ENCODE assay signal across 8 cellular contexts in the genomic region with DNA sequence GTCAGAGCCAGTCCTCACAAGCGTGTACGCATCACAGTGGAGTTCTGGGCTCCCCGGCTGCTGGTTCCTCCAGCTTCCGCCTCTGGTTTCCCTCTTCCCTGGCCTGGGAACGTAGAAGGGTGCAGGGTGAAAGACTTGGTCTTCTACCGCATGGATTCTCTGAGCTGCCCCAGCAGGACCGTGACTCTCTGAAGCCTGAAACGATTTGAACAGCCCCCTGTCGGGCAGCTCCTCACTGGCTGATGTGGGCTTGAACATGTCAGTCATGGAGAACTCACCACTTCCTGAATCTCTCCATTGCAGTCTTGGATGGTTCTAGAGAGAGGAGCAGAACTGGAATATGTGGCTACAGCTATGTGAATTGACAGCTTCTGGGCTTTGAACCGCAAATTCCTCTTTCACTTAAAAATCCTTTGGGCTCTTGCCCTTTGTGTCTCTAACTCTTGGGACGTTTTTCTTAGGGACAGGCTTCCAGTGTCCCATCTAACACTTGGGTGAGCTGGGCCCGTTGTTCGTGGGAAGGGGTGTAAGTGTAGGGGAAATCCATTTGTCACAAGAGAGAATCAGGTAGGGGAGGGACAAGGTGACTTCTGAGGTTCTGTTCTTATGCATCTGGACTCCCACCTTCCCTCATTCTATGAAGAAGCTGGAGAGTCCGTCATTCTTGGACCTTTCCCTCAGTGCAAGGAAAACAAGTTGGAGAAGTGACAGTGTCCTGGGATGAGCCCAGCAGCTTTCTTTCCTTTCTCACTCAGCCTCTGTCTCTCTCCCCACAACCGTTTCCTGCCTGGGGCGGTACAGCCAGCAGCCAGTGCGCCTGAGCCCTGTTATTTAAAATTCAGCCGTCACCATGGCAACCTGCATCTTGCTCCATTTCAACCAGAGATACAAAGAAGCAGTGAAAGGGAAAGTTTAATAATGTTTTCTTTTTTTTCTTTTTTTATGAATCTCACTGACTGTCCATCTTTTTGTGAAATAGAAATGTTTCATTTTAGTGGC.
DNase-seq lines count a peak whose midpoint lies in the region; ATAC-seq, FAIRE-seq and TF ChIP-seq lines count a peak whose summit lies in the region.

No MANE protein-coding gene starts in this region.

- no peak overlapping the region for H2AK5ac ChIP-seq in H1 (ENCODE audit: low read depth, low read length)

- intact Hi-C loops in posterior cingulate gyrus (cut with DNase I) = loop anchor here (10.0 kb wide), 1 partner anchor 1038 kb away; a partner anchor contains a TSS

- no peak overlapping the region for H2BK5ac ChIP-seq in H1 (ENCODE audit: low read depth, low read length)

- peak overlapping the region; percentile 79 for H3K4me2 ChIP-seq in BLaER1
- no peak overlapping the region for H3K4me2 ChIP-seq in H1 (ENCODE audit: insufficient read depth in 1 of 2, low read depth in 2 of 2, low read length in 2 of 2)

- H3K27me3 Mint-ChIP-seq in activated CD4-positive, alpha-beta memory T cell treated with anti-CD3 and anti-CD28 coated beads, Interleukin-2, amount 10 ng/mL, durations not matched to agents 7 days and 5 days = peaks cover 7% of the 10 kb centered on the region

- no peaks in the 10 kb centered on the region for H3K36me3 Mint-ChIP-seq in activated CD4-positive, alpha-beta memory T cell treated with anti-CD3 and anti-CD28 coated beads, Interleukin-2, amount 10 ng/mL, durations not matched to agents 7 days and 5 days (ENCODE audit: low read depth)

- H3K9me3 ChIP-seq in BLaER1 (no peaks in the 10 kb centered on the region), H1 (ENCODE audit: insufficient read depth in 2 of 2, low read depth in 1 of 2, low read length in 1 of 2) (no peaks in the 10 kb centered on the region)

- no peaks in the 10 kb centered on the region for H3K79me2 ChIP-seq in H1 (ENCODE audit: control insufficient read depth in 1 of 2, insufficient read depth in 2 of 2, low read length in 2 of 2)

- no peak overlapping the region for H3K23ac ChIP-seq in H1 (ENCODE audit: insufficient read length)

- H4K8ac ChIP-seq in H1 (ENCODE audit: extremely low read depth, insufficient read depth, low read length) = no peak overlapping the region; the same call in 1 of the 2 replicates

- no peak overlapping the region for H3K56ac ChIP-seq in H1 (replicated peaks; ENCODE audit: insufficient read length, low read depth, low read length)

- H3K18ac ChIP-seq in H1 (ENCODE audit: extremely low read depth, low read length) = no peak overlapping the region

- TF ChIP-seq CTCF in H1 (IDR thresholded peaks at IDR 0.05; ENCODE audit: control extremely low read depth in 1 of 3, insufficient read depth in 1 of 3, low read depth in 1 of 3, low read length in 3 of 3) = no peak

- CTCF ChIA-PET in activated CD4-positive, alpha-beta memory T cell treated with anti-CD3 and anti-CD28 coated beads, Interleukin-2, amount 10 ng/mL, durations not matched to agents 7 days and 5 days (lab: Charles Lee) = interaction anchor here (0.8 to 6.3 kb wide), 10 partner anchors 8 to 84 kb away, joined by 3 to 157 read pairs (median 4); no protein-coding TSS in a partner anchor
- CTCF ChIA-PET in H1 (lab: Charles Lee; ENCODE audit: partially characterized antibody) = interaction anchor here (0.6 to 3.7 kb wide), 10 partner anchors 14 to 424 kb away, joined by 3 to 81 read pairs (median 3); no protein-coding TSS in a partner anchor

- no peak overlapping the region for H3K14ac ChIP-seq in H1 (ENCODE audit: insufficient read length)

- H4K5ac ChIP-seq in H1 (ENCODE audit: insufficient read length, low read depth, low read length) = no peak overlapping the region

- H3K79me1 ChIP-seq in H1 (ENCODE audit: low read depth, low read length) = peaks cover 2% of the 10 kb centered on the region

- H4K20me1 ChIP-seq in BLaER1 (no peaks in the 10 kb centered on the region), H1 (replicated peaks in 1 of 2; ENCODE audit: control insufficient read depth in 1 of 2, insufficient read depth in 2 of 2, low read length in 2 of 2) (peaks cover 0 to 4% of the 10 kb centered on the region in 2 experiments)

- H3K4me3 ChIP-seq in BLaER1 = peak overlapping the region; percentile 20; the same call in 1 of the 2 replicates
- no peak overlapping the region for H3K4me3 ChIP-seq in H1 (ENCODE audit: extremely low read depth in 1 of 4, insufficient read depth in 2 of 4, low read depth in 3 of 4, low read length in 4 of 4)

- H3K4me3 Mint-ChIP-seq in activated CD4-positive, alpha-beta memory T cell treated with anti-CD3 and anti-CD28 coated beads, Interleukin-2, amount 10 ng/mL, durations not matched to agents 7 days and 5 days = peak overlapping the region; percentile 9

- no peaks in the 10 kb centered on the region for H3K36me3 ChIP-seq in BLaER1
- H3K36me3 ChIP-seq in H1 (ENCODE audit: control insufficient read depth in 2 of 4, insufficient read depth in 4 of 4, low read length in 3 of 4) = no peaks in the 10 kb centered on the region

- no peak overlapping the region for H4K91ac ChIP-seq in H1 (replicated peaks; ENCODE audit: insufficient read length, low read length)

- H3K9ac ChIP-seq in BLaER1 (no peak overlapping the region; the same call in 1 of the 2 replicates), H1 (replicated peaks in 1 of 4; ENCODE audit: extremely low read depth in 1 of 4, low read depth in 3 of 4, low read length in 3 of 4) (no peak overlapping the region)

- peak overlapping the region; percentile 59; the same call in 1 of the 2 replicates for H2AFZ ChIP-seq in H1 (ENCODE audit: low read length)

- H3K27me3 ChIP-seq in BLaER1 = no peaks in the 10 kb centered on the region
- H3K27me3 ChIP-seq in H1 (replicated peaks in 1 of 4; ENCODE audit: control insufficient read depth in 3 of 4, extremely low read depth in 1 of 4, insufficient read depth in 3 of 4, low read length in 3 of 4) = no peaks in the 10 kb centered on the region

- no peak overlapping the region for H2BK12ac ChIP-seq in H1 (ENCODE audit: low read depth, low read length)

- H3K4me1 Mint-ChIP-seq in activated CD4-positive, alpha-beta memory T cell treated with anti-CD3 and anti-CD28 coated beads, Interleukin-2, amount 10 ng/mL, durations not matched to agents 7 days and 5 days = peaks cover 44% of the 10 kb centered on the region

- peak overlapping the region; percentile 76 for H3K27ac Mint-ChIP-seq in activated CD4-positive, alpha-beta memory T cell treated with anti-CD3 and anti-CD28 coated beads, Interleukin-2, amount 10 ng/mL, durations not matched to agents 7 days and 5 days

- H3K4ac ChIP-seq in H1 (replicated peaks; ENCODE audit: insufficient read length, low read depth, low read length) = no peak overlapping the region

- peaks cover 42% of the 10 kb centered on the region for H3K4me1 ChIP-seq in BLaER1
- H3K4me1 ChIP-seq in H1 (replicated peaks in 1 of 4; ENCODE audit: control insufficient read depth in 3 of 4, insufficient read depth in 4 of 4, low read length in 3 of 4) = 0 out of 7 replicates have a peak, but pooled peaks cover 0 to 5% (median 1%) of the 10 kb centered on the region in 4 experiments

- H3K27ac ChIP-seq in BLaER1 (peak overlapping the region; percentile 47), H1 (ENCODE audit: low read depth, low read length) (no peak overlapping the region)

- DNase-seq in activated CD4-positive, alpha-beta memory T cell treated with anti-CD3 and anti-CD28 coated beads, Interleukin-2, amount 10 ng/mL, durations not matched to agents 7 days and 5 days = peak; percentile 87
- peak in 1 of 2 experiments; percentile 53 for DNase-seq in H1 (ENCODE audit: low read depth in 1 of 2, low spot score in 2 of 2)
- peak in 9 of 10 donors; percentile 37 to 96 (median 74) for DNase-seq in posterior cingulate gyrus
- DNase-seq in frontal cortex (ENCODE audit: low spot score in 2 of 2) = no peak
- DNase-seq in H54 (ENCODE audit: insufficient read length, low spot score) = no peak

- TF ChIP-seq POLR2A in H1 (IDR thresholded peaks at IDR 0.05; ENCODE audit: control extremely low read depth in 1 of 2, low read depth in 2 of 2, low read length in 2 of 2) = no peak
- TF ChIP-seq POLR2A in H54 (IDR thresholded peaks at IDR 0.05; ENCODE audit: low read depth, low read length) = no peak

- no peak overlapping the region for H2BK120ac ChIP-seq in H1 (replicated peaks; ENCODE audit: low read depth, low read length)

- peak; percentile 83 for ATAC-seq in GM19395 (IDR thresholded peaks at IDR 0.05; ENCODE audit: unreplicated experiment)
- peak; percentile 82 for ATAC-seq in HG03378 (IDR thresholded peaks at IDR 0.05; ENCODE audit: unreplicated experiment)

- WGBS in H1 (ENCODE audit: extremely low coverage in 1 of 2, insufficient coverage in 1 of 2, insufficient read length in 1 of 2, insufficient replicate concordance in 2 of 2, low coverage in 1 of 2, low lambda C conversion rate in 2 of 2, missing lambda C conversion rate in 1 of 2), 2 experiments = 76% methylated on average over 18 of the region's 18 CpGs; no CpG with 5 or more reads in 1 of the 2 experiments

- H3K23me2 ChIP-seq in H1 (ENCODE audit: low read depth, low read length) = peaks cover 10% of the 10 kb centered on the region; the same call in 1 of the 2 replicates

- peak overlapping the region; percentile 22; the same call in 1 of the 2 replicates for H2BK15ac ChIP-seq in H1 (ENCODE audit: low read length)

- no peak for TF ChIP-seq EP300 in H1 (IDR thresholded peaks at IDR 0.05; ENCODE audit: borderline replicate concordance in 1 of 2, low read depth in 2 of 2, low read length in 2 of 2)

- POLR2A ChIA-PET in activated CD4-positive, alpha-beta memory T cell treated with anti-CD3 and anti-CD28 coated beads, Interleukin-2, amount 10 ng/mL, durations not matched to agents 7 days and 5 days (lab: Charles Lee) = interaction anchor here (0.9 to 3.9 kb wide), 11 partner anchors 9 to 87 kb away, joined by 3 to 40 read pairs (median 8); a partner anchor contains a TSS
- POLR2A ChIA-PET in H1 (lab: Charles Lee; ENCODE audit: partially characterized antibody) = no interaction called here

- no peak for TF ChIP-seq RAD21 in H1 (IDR thresholded peaks at IDR 0.05 in 1 of 2, conservative IDR thresholded peaks at IDR 0.05 in 1 of 2; ENCODE audit: low read depth in 2 of 2, low read length in 2 of 2)

- 0 out of 2 replicates have a peak overlapping the region, but pooled peaks have one; percentile 63 for H2BK20ac ChIP-seq in H1 (ENCODE audit: low read length)

- FAIRE-seq in H1 (lab: Jason Lieb, UNC) = no peak
- no peak for FAIRE-seq in frontal cortex (lab: Jason Lieb, UNC)
- no peak for FAIRE-seq in H54 (lab: Jason Lieb, UNC)

- no peaks in the 10 kb centered on the region for H3K9me3 Mint-ChIP-seq in activated CD4-positive, alpha-beta memory T cell treated with anti-CD3 and anti-CD28 coated beads, Interleukin-2, amount 10 ng/mL, durations not matched to agents 7 days and 5 days

TF ChIP-seq in H1, 55 proteins besides CTCF, POLR2A, EP300 and RAD21 (continues in another document):
- TF ChIP-seq SIRT6 (IDR thresholded peaks at IDR 0.05; ENCODE audit: low read length) = no peak

Comparison
In these comparisons a context has a peak if more than half of its experiments do, and no peak if none do; other contexts are left out.
1. DNase-seq: peak in activated CD4-positive, alpha-beta memory T cell treated with anti-CD3 and anti-CD28 coated beads, Interleukin-2, amount 10 ng/mL, durations not matched to agents 7 days and 5 days (single experiment) and posterior cingulate gyrus (9 of 10); none in frontal cortex (0 of 2) and H54 (single experiment).